Comparison of ENCODE assay signal across 25 cellular contexts in genomic region chr10:13894412-13895093, GRCh38.
DNase-seq lines count a peak whose midpoint lies in the region; ATAC-seq and TF ChIP-seq lines count a peak whose summit lies in the region.
"Had no signal": no experiment of that assay in that cellular context is flagged by ENCODE, and none has a peak within 500 bp of the region (broad histone marks: within the 10 kb centered on the region; RNA-seq: fewer than 3 reads in every experiment).

No MANE protein-coding gene starts in this region.

- H3F3A ChIP-seq in PC-9 (ENCODE audit: insufficient read depth, low read depth) = peaks cover 28% of the 10 kb centered on the region; the same call in 1 of the 2 replicates

- H3K27me3 ChIP-seq in PC-9 (ENCODE audit: insufficient read depth, low read depth) (no peaks in the 10 kb centered on the region), thyroid gland (no peaks in the 10 kb centered on the region)
- H3K27me3 ChIP-seq: testis had no signal

- intact Hi-C loops in PC-9 (cut with micrococcal nuclease; ENCODE audit: unreplicated experiment) = loop anchor here (1.0 to 10.0 kb wide), 2 partner anchors 12 to 190 kb away; no protein-coding TSS in a partner anchor
- intact Hi-C loops in thyroid gland (cut with DNase I) = no loop called here

- CTCF ChIA-PET in PC-9 (lab: Charles Lee) = interaction anchor here (0.5 to 0.6 kb wide), 2 partner anchors 139 to 489 kb away, joined by 3 read pairs; no protein-coding TSS in a partner anchor

- H3K4me3 Mint-ChIP-seq in endothelial cell (ENCODE audit: unreplicated experiment) (peak overlapping the region; percentile 52), nephron (peak overlapping the region; percentile 11 to 88 (median 54))

- peaks cover 26% of the 10 kb centered on the region for H3K4me1 ChIP-seq in PC-9 (replicated peaks; ENCODE audit: insufficient read depth)
- H3K4me1 ChIP-seq in thyroid gland = peaks cover 12 to 15% of the 10 kb centered on the region in 2 donors
- H3K4me1 ChIP-seq: BLaER1, colonic mucosa had no signal

- peaks cover 8% of the 10 kb centered on the region for H3K27me3 Mint-ChIP-seq in endothelial cell (ENCODE audit: unreplicated experiment)
- H3K27me3 Mint-ChIP-seq in nephron (ENCODE audit: low read depth) = peaks cover 14% of the 10 kb centered on the region

- no peaks in the 10 kb centered on the region for H3K9me3 ChIP-seq in PC-9 (ENCODE audit: insufficient read depth, low read depth)
- no peaks in the 10 kb centered on the region for H3K9me3 ChIP-seq in thyroid gland
- H3K9me3 ChIP-seq: colonic mucosa, mucosa of descending colon, testis had no signal

- H3K36me3 Mint-ChIP-seq in endothelial cell (ENCODE audit: low read depth, unreplicated experiment) (no peaks in the 10 kb centered on the region), nephron (ENCODE audit: low read depth) (peaks cover 9% of the 10 kb centered on the region)

- H3K27ac Mint-ChIP-seq in endothelial cell (ENCODE audit: unreplicated experiment) (peak overlapping the region; percentile 58), nephron (no peak overlapping the region)

- no peak for TF ChIP-seq CTCF in PC-9 (conservative IDR thresholded peaks at IDR 0.05)
- no peak for TF ChIP-seq CTCF in endothelial cell (IDR thresholded peaks at IDR 0.05; ENCODE audit: unreplicated experiment)
- no peak for TF ChIP-seq CTCF in nephron (IDR thresholded peaks at IDR 0.05; ENCODE audit: unreplicated experiment in 3 of 3)
- no peak for TF ChIP-seq CTCF in thyroid gland (IDR thresholded peaks at IDR 0.05)

- peak; percentile 18 for DNase-seq in ELF-1 (ENCODE audit: low read depth, low spot score)
- DNase-seq in PC-9 = peak; percentile 33 to 91
- DNase-seq in endothelial cell (ENCODE audit: low spot score) = no peak
- DNase-seq in left lobe of liver (ENCODE audit: low spot score) = no peak
- no peak for DNase-seq in superior temporal gyrus (ENCODE audit: extremely low spot score)
- DNase-seq in NCI-H2196 (lab: John Stamatoyannopoulos, UW; ENCODE audit: unreplicated experiment) = no peak
- no peak for DNase-seq in thyroid gland
- DNase-seq: activated CD4-positive, CD25-positive, alpha-beta regulatory T cell treated with anti-CD3 and anti-CD28 coated beads, Interleukin-2, amount 50 U/mL, for 72 hours; activated gamma-delta T cell; anterior cingulate cortex; colonic mucosa; DMS79 treated with DMSO at 0.1 percent for 48 hours; head of caudate nucleus; Kasumi-1; kidney; mucosa of descending colon; NCI-H1417 treated with DMSO at 0.1 percent for 48 hours; NCI-H345; NK-92 treated with Interleukin-12 subunit alpha and Interleukin-12 subunit beta, amount 100 ng/mL, for 24 hours; SHP77; stimulated activated CD4-positive, alpha-beta T cell treated with anti-CD3 and anti-CD28 coated beads, Interleukin-2, amount 100 ng/mL, for 48 hours; stimulated activated CD8-positive, alpha-beta memory T cell treated with anti-CD3 and anti-CD28 coated beads, Interleukin-4, amount 100 ng/mL, for 48 hours; testis had no signal

- peak overlapping the region; percentile 72 for H3K4me2 ChIP-seq in PC-9
- H3K4me2 ChIP-seq: BLaER1 had no signal

- H3K36me3 ChIP-seq in PC-9 (ENCODE audit: low read depth) (no peaks in the 10 kb centered on the region), thyroid gland (no peaks in the 10 kb centered on the region)
- H3K36me3 ChIP-seq: BLaER1, colonic mucosa had no signal

- H3K9me2 ChIP-seq in PC-9 (ENCODE audit: insufficient read depth) = no peaks in the 10 kb centered on the region

- H3K79me2 ChIP-seq in PC-9 (ENCODE audit: low read depth) = no peaks in the 10 kb centered on the region

- POLR2A ChIA-PET in PC-9 (lab: Charles Lee; ENCODE audit: unreplicated experiment) = interaction anchor here (0.7 to 0.9 kb wide), 2 partner anchors 15 to 491 kb away, joined by 3 to 4 read pairs; no protein-coding TSS in a partner anchor

- peak overlapping the region; percentile 38; the same call in 1 of the 2 replicates for H3K4me3 ChIP-seq in PC-9
- H3K4me3 ChIP-seq in thyroid gland (replicated peaks in 1 of 3) = no peak overlapping the region
- H3K4me3 ChIP-seq: BLaER1, colonic mucosa, mucosa of descending colon, testis had no signal

- H3K4me1 Mint-ChIP-seq in endothelial cell (ENCODE audit: unreplicated experiment) = peaks cover 39% of the 10 kb centered on the region
- peaks cover 20% of the 10 kb centered on the region for H3K4me1 Mint-ChIP-seq in nephron

- no peaks in the 10 kb centered on the region for H4K20me1 ChIP-seq in PC-9 (ENCODE audit: insufficient read depth)
- H4K20me1 ChIP-seq: BLaER1 had no signal

- no peak for ATAC-seq in left lobe of liver
- ATAC-seq: mucosa of descending colon had no signal

- H3K27ac ChIP-seq in PC-9 (peak overlapping the region; percentile 80), thyroid gland (no peak overlapping the region)
- H3K27ac ChIP-seq: BLaER1, colonic mucosa, testis had no signal

- H3K9me3 Mint-ChIP-seq in endothelial cell (ENCODE audit: unreplicated experiment) (no peaks in the 10 kb centered on the region), nephron (no peaks in the 10 kb centered on the region)

- TF ChIP-seq POLR2A in thyroid gland (IDR thresholded peaks at IDR 0.05) = no peak

- 80 to 83% methylated on average over 9 of the region's 9 CpGs for WGBS in thyroid gland, 2 donors

- H2AFZ ChIP-seq in PC-9 = no peak overlapping the region

- BruUV-seq in PC-9 (replicated peaks; lab: Mats Ljungman, UMichigan) = no TSS peak

Comparison
In these comparisons a context has a peak if more than half of its experiments do, and no peak if none do; other contexts are left out.
1. DNase-seq: peak in ELF-1 (single experiment) and PC-9 (2 of 2); none in endothelial cell (single experiment), left lobe of liver (single experiment), superior temporal gyrus (single experiment), NCI-H2196 (single experiment) and thyroid gland (0 of 2).